In genomic region chr3:195678391-195679015, GRCh38 we compare ENCODE assay signal across 1 cellular context. TPM values are rescaled to one million over a fixed set of nuclear protein-coding genes. Genes with fewer than 3 reads are reported as not detected.
"Had no signal": no experiment of that assay in that cellular context is flagged by ENCODE, and none has a peak within 500 bp of the region (broad histone marks: within the 10 kb centered on the region; RNA-seq: fewer than 3 reads in every experiment).

No MANE protein-coding gene starts in this region.

RNA-seq across cellular contexts. Expression of gene MUC20, which starts 42.3 kb away (rescaled TPM):
- total RNA-seq: SK-MEL-5 had no signal
